ENCODE assay signal across 1 cellular context in genomic region chr6:36314221-36315014, GRCh38.
TF ChIP-seq lines count a peak whose summit lies in the region.

No MANE protein-coding gene starts in this region.

TF ChIP-seq in WTC11, 78 proteins besides CTCF, POLR2A, EP300 and RAD21 (continued from another document):
- no peak for TF ChIP-seq AR (CRISPR knock-in tag; IDR thresholded peaks at IDR 0.05)
- TF ChIP-seq ZNF121 (CRISPR knock-in tag; IDR thresholded peaks at IDR 0.05): no peak
- TF ChIP-seq KAT7 (CRISPR knock-in tag; IDR thresholded peaks at IDR 0.05; ENCODE audit: borderline replicate concordance): no peak
- no peak for TF ChIP-seq ZSCAN18 (CRISPR knock-in tag; IDR thresholded peaks at IDR 0.05)
- TF ChIP-seq ZNF532 (CRISPR knock-in tag; IDR thresholded peaks at IDR 0.05; ENCODE audit: borderline replicate concordance): no peak
- no peak for TF ChIP-seq FOXK1 (CRISPR knock-in tag; IDR thresholded peaks at IDR 0.05)
- TF ChIP-seq MXD4 (CRISPR knock-in tag; IDR thresholded peaks at IDR 0.05; ENCODE audit: borderline replicate concordance): no peak
- TF ChIP-seq HMGA2 (CRISPR knock-in tag; IDR thresholded peaks at IDR 0.05): no peak
- no peak for TF ChIP-seq TCF7 (CRISPR knock-in tag; IDR thresholded peaks at IDR 0.05; ENCODE audit: low read depth)
- no peak for TF ChIP-seq SMAD3 (CRISPR knock-in tag; IDR thresholded peaks at IDR 0.05; ENCODE audit: borderline replicate concordance)
- no peak for TF ChIP-seq ATF6 (CRISPR knock-in tag; IDR thresholded peaks at IDR 0.05)
- no peak for TF ChIP-seq STAT6 (CRISPR knock-in tag; conservative IDR thresholded peaks at IDR 0.05; ENCODE audit: low read depth)
